ENCODE assay signal across 1 cellular context in the genomic region with DNA sequence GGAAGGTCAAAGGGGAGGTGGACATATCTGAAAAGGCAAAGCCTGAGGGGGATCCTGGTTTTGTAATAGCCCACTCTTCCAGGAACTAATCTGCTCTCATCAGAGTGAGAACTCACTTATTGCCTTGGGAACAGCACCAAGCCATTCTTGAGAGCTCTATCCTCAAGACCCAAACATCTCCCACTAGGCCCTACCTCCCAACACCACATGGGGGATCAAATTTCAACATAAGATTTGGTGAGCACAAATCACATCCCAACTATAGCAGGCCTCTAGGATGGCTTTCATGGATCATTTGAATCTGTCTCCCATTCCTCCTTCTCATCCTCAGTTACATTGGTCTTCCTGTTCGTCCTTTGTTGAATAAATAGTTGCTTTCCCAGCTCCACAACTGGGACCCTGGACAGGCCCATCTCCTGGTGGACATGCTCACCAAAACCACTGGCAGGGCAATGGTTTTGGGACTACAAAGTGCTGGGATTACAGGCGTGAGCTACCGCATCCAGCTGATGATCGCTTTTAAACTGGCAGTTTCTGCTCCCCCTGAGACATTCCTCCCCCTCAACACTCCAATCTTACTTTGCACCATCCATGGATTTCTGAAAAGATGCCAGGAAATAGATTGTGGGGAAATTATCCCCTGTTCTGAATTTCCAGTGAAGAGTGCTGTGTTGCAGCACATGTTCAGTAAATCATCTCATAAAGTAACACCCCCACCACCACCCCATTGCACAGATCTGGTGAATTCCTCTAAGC.
TF ChIP-seq lines count a peak whose summit lies in the region.

No MANE protein-coding gene starts in this region.

TF ChIP-seq in H1, 55 proteins besides CTCF, POLR2A, EP300 and RAD21:
- TF ChIP-seq, protein P1, sequence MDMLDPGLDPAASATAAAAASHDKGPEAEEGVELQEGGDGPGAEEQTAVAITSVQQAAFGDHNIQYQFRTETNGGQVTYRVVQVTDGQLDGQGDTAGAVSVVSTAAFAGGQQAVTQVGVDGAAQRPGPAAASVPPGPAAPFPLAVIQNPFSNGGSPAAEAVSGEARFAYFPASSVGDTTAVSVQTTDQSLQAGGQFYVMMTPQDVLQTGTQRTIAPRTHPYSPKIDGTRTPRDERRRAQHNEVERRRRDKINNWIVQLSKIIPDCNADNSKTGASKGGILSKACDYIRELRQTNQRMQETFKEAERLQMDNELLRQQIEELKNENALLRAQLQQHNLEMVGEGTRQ (IDR thresholded peaks at IDR 0.05; ENCODE audit: low read length): no peak
- TF ChIP-seq TAF7 (optimal IDR thresholded peaks at IDR 0.05; ENCODE audit: borderline replicate concordance, low read depth, low read length) (no peak), HDAC2 (IDR thresholded peaks at IDR 0.05; ENCODE audit: borderline replicate concordance in 1 of 2, low read depth in 2 of 2, low read length in 2 of 2) (no peak)
